ENCODE assay signal across 25 cellular contexts in the genomic region with DNA sequence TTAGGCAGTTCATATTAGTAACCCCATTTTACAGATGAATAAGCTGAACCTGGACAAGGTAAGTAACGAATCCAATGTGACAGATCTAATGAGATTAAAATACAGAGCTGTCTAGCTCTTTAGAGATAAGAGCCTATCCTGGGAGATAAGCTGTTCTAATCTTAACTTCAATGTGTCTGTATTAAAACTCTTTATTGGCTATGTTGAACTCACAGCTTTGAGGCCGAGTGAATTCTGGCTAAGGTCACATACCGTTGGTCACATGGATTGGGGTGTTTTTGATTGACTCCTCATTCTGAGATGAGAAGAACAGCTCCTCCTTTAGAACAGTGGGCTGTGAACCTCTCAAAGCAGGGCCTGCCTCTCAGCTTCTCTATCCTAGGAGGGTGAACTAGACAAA.
DNase-seq lines count a peak whose midpoint lies in the region; ATAC-seq and TF ChIP-seq lines count a peak whose summit lies in the region.
"Had no signal": no experiment of that assay in that cellular context is flagged by ENCODE, and none has a peak within 500 bp of the region (broad histone marks: within the 10 kb centered on the region; RNA-seq: fewer than 3 reads in every experiment).

No MANE protein-coding gene starts in this region.

- H3K27ac ChIP-seq in WERI-Rb-1: no peak overlapping the region
- H3K27ac ChIP-seq in upper lobe of left lung: peak overlapping the region; percentile 12 to 80 (median 72)
- H3K27ac ChIP-seq: 22Rv1, KMS-11, SJCRH30 had no signal

- no peaks in the 10 kb centered on the region for H3K36me3 ChIP-seq in WERI-Rb-1
- H3K36me3 ChIP-seq in upper lobe of left lung: no peaks in the 10 kb centered on the region
- H3K36me3 ChIP-seq: SJCRH30 had no signal

- H3K4me1 Mint-ChIP-seq in mesothelial cell of epicardium: peaks cover 62% of the 10 kb centered on the region
- H3K4me1 Mint-ChIP-seq: B cell, IgD-negative memory B cell had no signal

- H3K4me3 ChIP-seq in WERI-Rb-1 (ENCODE audit: low read depth, low read length) (no peak overlapping the region), upper lobe of left lung (no peak overlapping the region)
- H3K4me3 ChIP-seq: SJCRH30 had no signal

- TF ChIP-seq POLR2A in upper lobe of left lung (IDR thresholded peaks at IDR 0.05): no peak

- peak; percentile 80 for DNase-seq in NCI-H82 (lab: John Stamatoyannopoulos, UW)
- no peak for DNase-seq in NCI-H82 treated with DMSO at 0.1 percent for 48 hours (lab: John Stamatoyannopoulos, UW; ENCODE audit: unreplicated experiment)
- peak; percentile 14 for DNase-seq in WERI-Rb-1
- no peak for DNase-seq in mesothelial cell of epicardium (ENCODE audit: low spot score in 2 of 2, unreplicated experiment in 2 of 2)
- no peak for DNase-seq in upper lobe of left lung
- DNase-seq in GM19238 (ENCODE audit: insufficient read length, low spot score): no peak
- DNase-seq: Caco-2; CD8-positive, alpha-beta T cell; NCI-H1092; NCI-H1436; NCI-H187; NCI-H2081 treated with DMSO at 0.1 percent for 48 hours; NCI-H2171; NCI-H226; NCI-H510A; NCI-H69; SJCRH30 had no signal

- peak overlapping the region; percentile 83 for H3K27ac Mint-ChIP-seq in mesothelial cell of epicardium
- H3K27ac Mint-ChIP-seq: B cell; CD8-positive, alpha-beta T cell; IgD-negative memory B cell had no signal

- no peak for TF ChIP-seq EP300 in upper lobe of left lung (IDR thresholded peaks at IDR 0.05)

- WGBS in upper lobe of left lung, 2 donors: 56 to 61% methylated on average over 3 of the region's 3 CpGs

- TF ChIP-seq CTCF in WERI-Rb-1 (IDR thresholded peaks at IDR 0.05; ENCODE audit: low read depth, low read length) (no peak), mesothelial cell of epicardium (IDR thresholded peaks at IDR 0.05; ENCODE audit: unreplicated experiment) (no peak), upper lobe of left lung (IDR thresholded peaks at IDR 0.05) (no peak)

- no peak for ATAC-seq in upper lobe of left lung (ENCODE audit: low FRiP score in 2 of 2)
- no peak for ATAC-seq in GM18861 (IDR thresholded peaks at IDR 0.05; ENCODE audit: unreplicated experiment)
- no peak for ATAC-seq in GM21717 (IDR thresholded peaks at IDR 0.05; ENCODE audit: unreplicated experiment)
- ATAC-seq: CD8-positive, alpha-beta T cell; HCT116; Right ventricle myocardium inferior had no signal

- H3K4me3 Mint-ChIP-seq in mesothelial cell of epicardium: no peak overlapping the region
- H3K4me3 Mint-ChIP-seq: B cell; CD8-positive, alpha-beta T cell; IgD-negative memory B cell had no signal

- no peaks in the 10 kb centered on the region for H3K27me3 Mint-ChIP-seq in mesothelial cell of epicardium (ENCODE audit: low read depth)

- H3K27me3 ChIP-seq in WERI-Rb-1 (ENCODE audit: insufficient read depth, low read depth, severe bottlenecking) (no peaks in the 10 kb centered on the region), upper lobe of left lung (no peaks in the 10 kb centered on the region)

- peaks cover 37 to 57% (median 53%) of the 10 kb centered on the region in 4 donors for H3K4me1 ChIP-seq in upper lobe of left lung
- H3K4me1 ChIP-seq: SJCRH30 had no signal

- peaks cover 2% of the 10 kb centered on the region for H3K9me3 ChIP-seq in WERI-Rb-1 (ENCODE audit: severe bottlenecking)
- H3K9me3 ChIP-seq in upper lobe of left lung: no peaks in the 10 kb centered on the region
- H3K9me3 ChIP-seq: Caco-2, SJCRH30 had no signal

- no peaks in the 10 kb centered on the region for H3K36me3 Mint-ChIP-seq in mesothelial cell of epicardium
- H3K36me3 Mint-ChIP-seq: CD8-positive, alpha-beta T cell; IgD-negative memory B cell had no signal

- no peaks in the 10 kb centered on the region for H3K9me3 Mint-ChIP-seq in mesothelial cell of epicardium
- H3K9me3 Mint-ChIP-seq: CD8-positive, alpha-beta T cell; IgD-negative memory B cell had no signal

Comparison
In these comparisons a context has a peak if more than half of its experiments do, and no peak if none do; other contexts are left out.
1. DNase-seq: peak in NCI-H82 (single experiment) and WERI-Rb-1 (single experiment); none in NCI-H82 treated with DMSO at 0.1 percent for 48 hours (single experiment), mesothelial cell of epicardium (0 of 2), upper lobe of left lung (0 of 2) and GM19238 (single experiment).